Comparison of ENCODE assay signal across 8 cellular contexts in the genomic region with DNA sequence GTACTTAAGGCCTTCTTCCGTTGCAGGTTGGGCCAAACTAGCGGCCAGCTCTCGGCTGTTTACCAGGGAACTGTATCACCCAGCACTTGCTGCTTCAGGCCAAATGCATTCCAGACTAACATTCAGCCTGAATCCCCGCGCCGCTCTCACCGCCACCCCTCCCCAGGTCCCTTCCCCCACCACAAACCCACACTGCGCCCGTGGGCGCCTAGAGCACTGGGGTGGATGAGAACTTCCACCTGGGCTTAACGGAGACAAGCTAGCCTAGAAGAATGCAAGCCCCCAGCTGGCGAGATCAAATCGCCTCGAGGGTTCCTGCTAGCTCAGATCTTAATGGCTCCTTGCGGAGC. TPM values are rescaled to one million over a fixed set of nuclear protein-coding genes. Genes with fewer than 3 reads are reported as not detected.
A peak's percentile ranks its signal among the peaks of the same experiment; 100 is the strongest.
DNase-seq lines count a peak whose midpoint lies in the region; ATAC-seq, FAIRE-seq and TF ChIP-seq lines count a peak whose summit lies in the region.

No MANE protein-coding gene starts in this region.

- no peaks in the 10 kb centered on the region for H3K27me3 Mint-ChIP-seq in activated CD4-positive, alpha-beta memory T cell treated with anti-CD3 and anti-CD28 coated beads, Interleukin-2, amount 10 ng/mL, durations not matched to agents 7 days and 5 days
- peaks cover 4% of the 10 kb centered on the region for H3K27me3 Mint-ChIP-seq in neural progenitor cell (ENCODE audit: insufficient read depth, low read depth)

- no peak for FAIRE-seq in frontal cortex (lab: Jason Lieb, UNC)

- H3K27ac ChIP-seq in neural progenitor cell: peak overlapping the region; percentile 96

- peak overlapping the region; percentile 73 for H3K27ac Mint-ChIP-seq in activated CD4-positive, alpha-beta memory T cell treated with anti-CD3 and anti-CD28 coated beads, Interleukin-2, amount 10 ng/mL, durations not matched to agents 7 days and 5 days
- H3K27ac Mint-ChIP-seq in neural progenitor cell: peak overlapping the region; percentile 99

- H3K4me3 ChIP-seq in HAP-1: peak overlapping the region; percentile 85
- peak overlapping the region; percentile 81 for H3K4me3 ChIP-seq in fibroblast of pulmonary artery (replicated peaks; ENCODE audit: low read depth, low read length)
- peak overlapping the region; percentile 80 for H3K4me3 ChIP-seq in neural progenitor cell

- H3K36me3 ChIP-seq in HAP-1 (replicated peaks): no peaks in the 10 kb centered on the region
- H3K36me3 ChIP-seq in neural progenitor cell: no peaks in the 10 kb centered on the region

- peaks cover 52% of the 10 kb centered on the region for H3K79me2 ChIP-seq in neural progenitor cell (ENCODE audit: low read depth)

- peak overlapping the region; percentile 79 for H3K9ac ChIP-seq in neural progenitor cell

- H3K4me1 Mint-ChIP-seq in activated CD4-positive, alpha-beta memory T cell treated with anti-CD3 and anti-CD28 coated beads, Interleukin-2, amount 10 ng/mL, durations not matched to agents 7 days and 5 days: peaks cover 25% of the 10 kb centered on the region
- H3K4me1 Mint-ChIP-seq in neural progenitor cell: peaks cover 39% of the 10 kb centered on the region

- TF ChIP-seq CTCF in fibroblast of pulmonary artery (IDR thresholded peaks at IDR 0.05; ENCODE audit: low read length, missing control alignments): no peak
- TF ChIP-seq CTCF in neural progenitor cell (IDR thresholded peaks at IDR 0.05): no peak

- peak overlapping the region; percentile 75 for H2AFZ ChIP-seq in neural progenitor cell (replicated peaks)

- H3F3A ChIP-seq in neural progenitor cell (ENCODE audit: low read depth): peaks cover 24% of the 10 kb centered on the region

- H3K9me3 ChIP-seq in HAP-1 (no peaks in the 10 kb centered on the region), neural progenitor cell (ENCODE audit: low read depth) (no peaks in the 10 kb centered on the region)

- peaks cover 43% of the 10 kb centered on the region for H4K20me1 ChIP-seq in neural progenitor cell (ENCODE audit: low read depth)

- H3K4me1 ChIP-seq in HAP-1: peaks cover 20% of the 10 kb centered on the region
- H3K4me1 ChIP-seq in neural progenitor cell: peaks cover 47% of the 10 kb centered on the region

- DNase-seq in AG08396 (ENCODE audit: low spot score) (peak; percentile 38), HAP-1 (ENCODE audit: low spot score in 2 of 2) (peak in 1 of 2 experiments; percentile 64), fibroblast of pulmonary artery (ENCODE audit: low read depth) (peak; percentile 61), neural progenitor cell (ENCODE audit: low spot score) (no peak), NCI-H1436 (lab: John Stamatoyannopoulos, UW) (no peak), frontal cortex (ENCODE audit: low spot score in 2 of 2) (no peak)
- no peak for DNase-seq in activated CD4-positive, alpha-beta memory T cell treated with anti-CD3 and anti-CD28 coated beads, Interleukin-2, amount 10 ng/mL, durations not matched to agents 7 days and 5 days

- peak overlapping the region; percentile 87 for H3K4me2 ChIP-seq in neural progenitor cell

- CTCF ChIA-PET in activated CD4-positive, alpha-beta memory T cell treated with anti-CD3 and anti-CD28 coated beads, Interleukin-2, amount 10 ng/mL, durations not matched to agents 7 days and 5 days (lab: Charles Lee): interaction anchor here (0.6 to 3.7 kb wide), 11 partner anchors 10 to 491 kb away, joined by 3 to 55 read pairs (median 8); no protein-coding TSS in a partner anchor

- no peaks in the 10 kb centered on the region for H3K9me3 Mint-ChIP-seq in activated CD4-positive, alpha-beta memory T cell treated with anti-CD3 and anti-CD28 coated beads, Interleukin-2, amount 10 ng/mL, durations not matched to agents 7 days and 5 days
- peaks cover 20% of the 10 kb centered on the region for H3K9me3 Mint-ChIP-seq in neural progenitor cell

- POLR2A ChIA-PET in activated CD4-positive, alpha-beta memory T cell treated with anti-CD3 and anti-CD28 coated beads, Interleukin-2, amount 10 ng/mL, durations not matched to agents 7 days and 5 days (lab: Charles Lee): interaction anchor here (1.4 to 2.1 kb wide), 3 partner anchors 9 to 934 kb away, joined by 4 to 22 read pairs (median 8); partner anchors contain the start of gene TPK1

- in situ Hi-C loops in HAP-1 (cut with MboI; ENCODE audit: low sequenced_read_pairs): no loop called here

- no peak for ATAC-seq in GM21381 (IDR thresholded peaks at IDR 0.05; ENCODE audit: unreplicated experiment)

- H3K4me3 Mint-ChIP-seq in activated CD4-positive, alpha-beta memory T cell treated with anti-CD3 and anti-CD28 coated beads, Interleukin-2, amount 10 ng/mL, durations not matched to agents 7 days and 5 days: peak overlapping the region; percentile 92
- H3K4me3 Mint-ChIP-seq in neural progenitor cell: peak overlapping the region; percentile 100

- no peaks in the 10 kb centered on the region for H3K36me3 Mint-ChIP-seq in activated CD4-positive, alpha-beta memory T cell treated with anti-CD3 and anti-CD28 coated beads, Interleukin-2, amount 10 ng/mL, durations not matched to agents 7 days and 5 days (ENCODE audit: low read depth)
- H3K36me3 Mint-ChIP-seq in neural progenitor cell: peaks cover 16% of the 10 kb centered on the region

- H3K27me3 ChIP-seq in HAP-1 (ENCODE audit: low read depth) (no peaks in the 10 kb centered on the region), neural progenitor cell (no peaks in the 10 kb centered on the region)

RNA-seq across cellular contexts. Expression of gene TCAF1, which starts 0.6 kb away (rescaled TPM):
- 10 to 100 TPM; 24.7 to 25.2 TPM for total RNA-seq in activated CD4-positive, alpha-beta memory T cell treated with anti-CD3 and anti-CD28 coated beads, Interleukin-2, amount 10 ng/mL, durations not matched to agents 7 days and 5 days
- total RNA-seq in neural progenitor cell (ENCODE audit: low replicate concordance) (71.0 and 89.6 TPM in 2 replicates), frontal cortex (160 TPM)

RNA-seq across cellular contexts. Expression of gene OR2F2, which starts 33.7 kb away (rescaled TPM):
- not detected for total RNA-seq in activated CD4-positive, alpha-beta memory T cell treated with anti-CD3 and anti-CD28 coated beads, Interleukin-2, amount 10 ng/mL, durations not matched to agents 7 days and 5 days
- total RNA-seq in neural progenitor cell (ENCODE audit: low replicate concordance) (not detected in 2 replicates), frontal cortex (not detected)

RNA-seq across cellular contexts. Expression of gene OR2F1, which starts 53.3 kb away (rescaled TPM):
- total RNA-seq in activated CD4-positive, alpha-beta memory T cell treated with anti-CD3 and anti-CD28 coated beads, Interleukin-2, amount 10 ng/mL, durations not matched to agents 7 days and 5 days: not detected
- total RNA-seq in neural progenitor cell (ENCODE audit: low replicate concordance) (not detected in 2 replicates), frontal cortex (not detected)

Comparison
In these comparisons a context has a peak if more than half of its experiments do, and no peak if none do; other contexts are left out.
1. DNase-seq: peak in AG08396 (single experiment) and fibroblast of pulmonary artery (single experiment); none in activated CD4-positive, alpha-beta memory T cell treated with anti-CD3 and anti-CD28 coated beads, Interleukin-2, amount 10 ng/mL, durations not matched to agents 7 days and 5 days (single experiment), neural progenitor cell (single experiment), NCI-H1436 (single experiment) and frontal cortex (0 of 2).
2. Peak in every context shown above with its lines, with median percentiles within 50 percentile points of each other: H3K4me3 ChIP-seq.